ENCODE assay signal across 8 cellular contexts in genomic region chr3:149751551-149751950, GRCh38. TPM values are rescaled to one million over a fixed set of nuclear protein-coding genes. Genes with fewer than 3 reads are reported as not detected.
DNase-seq lines count a peak whose midpoint lies in the region; ATAC-seq, FAIRE-seq and TF ChIP-seq lines count a peak whose summit lies in the region.

No MANE protein-coding gene starts in this region.

- H4K8ac ChIP-seq in mesenchymal stem cell (ENCODE audit: low read length), result no peak overlapping the region

- DNase-seq in GM12878 (ENCODE audit: low read depth, low spot score) (no peak), mesenchymal stem cell (peak; percentile 8), RCC 7860 (ENCODE audit: low spot score) (no peak), DMS153 (lab: John Stamatoyannopoulos, UW) (no peak)

- no peak for TF ChIP-seq EP300 in GM12878 (IDR thresholded peaks at IDR 0.05; ENCODE audit: borderline replicate concordance in 1 of 2, control insufficient read depth in 1 of 2, low read depth in 2 of 2, low read length in 2 of 2)

- H3K4ac ChIP-seq in mesenchymal stem cell (ENCODE audit: low read depth in 1 of 2, low read length in 2 of 2), result no peak overlapping the region

- no peak overlapping the region for H2BK5ac ChIP-seq in mesenchymal stem cell (ENCODE audit: low read depth, low read length, poor library complexity, severe bottlenecking)

- no peak overlapping the region for H2BK15ac ChIP-seq in mesenchymal stem cell (ENCODE audit: low read depth, poor library complexity, severe bottlenecking)

- FAIRE-seq in GM12878 (lab: Jason Lieb, UNC) (no peak), RCC 7860 (lab: Jason Lieb, UNC) (no peak)

- no peak overlapping the region for H3K14ac ChIP-seq in mesenchymal stem cell (ENCODE audit: low read length in 2 of 2)

- H2AFZ ChIP-seq in GM12878 (ENCODE audit: control insufficient read depth, low read depth, low read length), result peak overlapping the region; percentile 89
- no peak overlapping the region for H2AFZ ChIP-seq in mesenchymal stem cell (ENCODE audit: low read depth, low read length)

- H3K27me3 ChIP-seq in GM12878 (replicated peaks in 1 of 2; ENCODE audit: control insufficient read depth in 2 of 2, insufficient read depth in 2 of 2, low read length in 1 of 2) (no peaks in the 10 kb centered on the region), mesenchymal stem cell (ENCODE audit: control insufficient read depth in 1 of 2, insufficient read depth in 1 of 2, low read length in 2 of 2) (no peaks in the 10 kb centered on the region)

- RAD21 ChIA-PET in GM12878 (lab: Charles Lee; ENCODE audit: unreplicated experiment), result interaction anchor here (0.9 to 3.4 kb wide), 8 partner anchors 15 to 220 kb away, joined by 3 to 34 read pairs (median 7); no protein-coding TSS in a partner anchor

- no TSS peak for BruUV-seq in GM12878 (replicated peaks; lab: Mats Ljungman, UMichigan)

- H3K4me3 ChIP-seq in HEK293 (ENCODE audit: low read depth, low read length), result peak overlapping the region; percentile 100
- H3K4me3 ChIP-seq in GM12878, result peak overlapping the region; percentile 85
- peak overlapping the region in 1 of 2 experiments; percentile 99 for H3K4me3 ChIP-seq in mesenchymal stem cell (ENCODE audit: insufficient read depth in 1 of 2, low read depth in 1 of 2, low read length in 2 of 2)

- TF ChIP-seq CTCF in 22Rv1 (IDR thresholded peaks at IDR 0.05) (no peak), HEK293 (tag by site-specific recombination; IDR thresholded peaks at IDR 0.05) (no peak), GM12878 (IDR thresholded peaks at IDR 0.05 in 2 of 3, conservative IDR thresholded peaks at IDR 0.05 in 1 of 3; ENCODE audit: control insufficient read depth in 2 of 3, extremely low read depth in 1 of 3, insufficient read depth in 1 of 3, low read depth in 3 of 3, low read length in 3 of 3) (no peak)

- TF ChIP-seq POLR2A in GM12878 (IDR thresholded peaks at IDR 0.05; ENCODE audit: low read depth, low read length), result no peak

- H2BK120ac ChIP-seq in mesenchymal stem cell (ENCODE audit: low read depth, low read length), result no peak overlapping the region

- in situ Hi-C loops in GM12878 (cut with MboI), result no loop called here

- no peak overlapping the region for H4K91ac ChIP-seq in mesenchymal stem cell (ENCODE audit: low read length)

- no peak overlapping the region for H2BK12ac ChIP-seq in mesenchymal stem cell (ENCODE audit: low read length in 2 of 2)

- H3K9me3 ChIP-seq in HEK293 (ENCODE audit: control insufficient read depth, insufficient read depth, low read depth, low read length) (no peaks in the 10 kb centered on the region), GM12878 (replicated peaks; ENCODE audit: control insufficient read depth, insufficient read depth, low read length) (no peaks in the 10 kb centered on the region; the same call in 2 of the 3 replicates), mesenchymal stem cell (ENCODE audit: control insufficient read depth, low read length) (no peaks in the 10 kb centered on the region)

- peak overlapping the region; percentile 79 for H3K9ac ChIP-seq in GM12878 (ENCODE audit: control insufficient read depth, insufficient read depth, low read length)
- peak overlapping the region; percentile 98 for H3K9ac ChIP-seq in mesenchymal stem cell (ENCODE audit: low read length)

- ATAC-seq in GM12878 (no peak), esophagus mucosa (no peak), GM18502 (IDR thresholded peaks at IDR 0.05; ENCODE audit: poor library complexity, unreplicated experiment) (no peak)

- H3K23ac ChIP-seq in mesenchymal stem cell (ENCODE audit: low read length in 2 of 2), result no peak overlapping the region

- H2AK5ac ChIP-seq in mesenchymal stem cell (ENCODE audit: low read length, severe bottlenecking), result peak overlapping the region; percentile 38

- SMC1A ChIA-PET in GM12878 (lab: Charles Lee; ENCODE audit: uncharacterized antibody, unreplicated experiment), result interaction anchor here (0.6 to 3.1 kb wide), 22 partner anchors 9 to 261 kb away, joined by 3 to 26 read pairs (median 6); partner anchors contain the start of genes RNF13 and WWTR1

- no peak for TF ChIP-seq RAD21 in GM12878 (IDR thresholded peaks at IDR 0.05; ENCODE audit: insufficient read depth, low read depth, low read length)

- POLR2A ChIA-PET in HEK293 (lab: Yijun Ruan, JAX), result interaction anchor here (0.7 kb wide), 1 partner anchor 785 kb away, joined by 4 read pairs; no protein-coding TSS in a partner anchor
- POLR2A ChIA-PET in GM12878 (lab: Charles Lee), result interaction anchor here (0.7 to 1.2 kb wide), 6 partner anchors 13 to 95 kb away, joined by 3 to 4 read pairs (median 3); no protein-coding TSS in a partner anchor

- H3K18ac ChIP-seq in mesenchymal stem cell (ENCODE audit: low read depth in 1 of 2, low read length in 2 of 2), result no peak overlapping the region

- no peaks in the 10 kb centered on the region for H4K20me1 ChIP-seq in GM12878 (ENCODE audit: control insufficient read depth, insufficient read depth)

- H3K36me3 ChIP-seq in HEK293 (ENCODE audit: control insufficient read depth in 2 of 2, insufficient read depth in 1 of 2, low read length in 2 of 2), result peaks cover 1 to 44% of the 10 kb centered on the region in 2 experiments; a peak in 2 of 3 replicates
- H3K36me3 ChIP-seq in GM12878 (ENCODE audit: control insufficient read depth in 2 of 2, insufficient read depth in 2 of 2, low read length in 1 of 2), result peaks cover 0 to 12% of the 10 kb centered on the region in 2 experiments; a peak in 2 of 4 replicates
- H3K36me3 ChIP-seq in mesenchymal stem cell (ENCODE audit: control insufficient read depth in 1 of 2, insufficient read depth in 2 of 2, low read depth in 1 of 2, low read length in 2 of 2), result peaks cover 0 to 39% of the 10 kb centered on the region in 2 experiments

- H3K4me2 ChIP-seq in GM12878 (ENCODE audit: control insufficient read depth, insufficient read depth) (peak overlapping the region; percentile 49), mesenchymal stem cell (ENCODE audit: low read length, poor library complexity, severe bottlenecking) (peak overlapping the region; percentile 87)

- CTCF ChIA-PET in HEK293 (lab: Yijun Ruan, JAX) (interaction anchor here (0.6 to 3.0 kb wide), 8 partner anchors 12 to 469 kb away, joined by 3 to 20 read pairs (median 4); no protein-coding TSS in a partner anchor), GM12878 (lab: Yijun Ruan, JAX) (interaction anchor here (0.6 to 4.7 kb wide), 18 partner anchors 14 to 255 kb away, joined by 3 to 49 read pairs (median 6); partner anchors contain the start of gene WWTR1)

- H3K79me1 ChIP-seq in mesenchymal stem cell (replicated peaks; ENCODE audit: low read length, poor library complexity, severe bottlenecking), result peaks cover 11% of the 10 kb centered on the region

- no peaks in the 10 kb centered on the region for H3K4me1 ChIP-seq in HEK293 (ENCODE audit: control insufficient read depth, insufficient read depth, low read length)
- no peaks in the 10 kb centered on the region for H3K4me1 ChIP-seq in GM12878 (ENCODE audit: control insufficient read depth, insufficient read depth, low read length)
- peaks cover 2% of the 10 kb centered on the region for H3K4me1 ChIP-seq in mesenchymal stem cell (ENCODE audit: control insufficient read depth, insufficient read depth, low read depth, low read length)

- H3K79me2 ChIP-seq in GM12878 (ENCODE audit: control insufficient read depth, insufficient read depth, low read length), result peaks cover 6% of the 10 kb centered on the region

- peak overlapping the region; percentile 68 for H3K27ac ChIP-seq in 22Rv1
- no peak overlapping the region for H3K27ac ChIP-seq in HEK293 (ENCODE audit: extremely low read depth, low read depth, low read length)
- H3K27ac ChIP-seq in GM12878 (ENCODE audit: control insufficient read depth, insufficient read depth), result no peak overlapping the region
- no peak overlapping the region for H3K27ac ChIP-seq in mesenchymal stem cell (ENCODE audit: low read length, poor library complexity, severe bottlenecking)

- whole genome bisulfite sequencing in GM12878 (ENCODE audit: insufficient coverage, insufficient replicate concordance, low lambda C conversion rate, missing lambda C conversion rate), result 1% methylated on average over 4 of the region's 4 CpGs
- WGBS in mesenchymal stem cell, result 29% methylated on average over 3 of the region's 4 CpGs

- intact Hi-C loops in GM12878 (cut with micrococcal nuclease; ENCODE audit: unreplicated experiment), result no loop called here

RNA-seq across cellular contexts. Expression of gene COMMD2, which starts 0.7 kb away (rescaled TPM):
- 48.0 and 55.7 TPM in 2 replicates for total RNA-seq in GM12878 (2013; cell fraction: nucleolus; rRNA removed)
- total RNA-seq in GM12878 (2014; rRNA removed) (27.3 and 30.5 TPM in 2 replicates), GM12878 (2014; rRNA removed; fragmentation: Illumina TruSeq; extraction: Trizol) (27.0 and 27.9 TPM in 2 replicates), GM12878 (2021) (34.6 and 36.3 TPM in 2 replicates), esophagus mucosa (30.5 TPM)
- 9.2 TPM for polyA plus RNA-seq in GM12878 (2011; ENCODE audit: low read depth)
- polyA plus RNA-seq in GM12878 (2011; rRNA removed) (46.8 and 65.7 TPM in 2 replicates), GM12878 (2014; fragmentation: Illumina TruSeq; extraction: Trizol) (54.9 and 70.4 TPM in 2 replicates), GM12878 (2014; fragmentation: Nextera tagmentation; extraction: Ambion mirVana) (10 to 100 TPM; 59.4 to 97.0 TPM), GM12878 (2014; rRNA removed) (18.6 and 23.0 TPM in 2 replicates), GM12878 (2016; fragmentation: Nextera tagmentation; extraction: Ambion mirVana) (10 to 100 TPM; 61.1 to 65.7 TPM)
- 22.3 and 31.5 TPM in 2 replicates for polyA plus RNA-seq in GM12878 (2011; cell fraction: cytosol; rRNA removed)
- polyA plus RNA-seq in GM12878 (2011; cell fraction: nucleus; rRNA removed), result 6.3 and 9.5 TPM in 2 replicates
- 13.3 and 15.9 TPM in 2 replicates for polyA plus RNA-seq in GM12878 (2012)
- polyA minus RNA-seq in GM12878 (2011; rRNA and poly(A)+ RNA removed), result 16.4 and 18.9 TPM in 2 replicates
- polyA minus RNA-seq in GM12878 (2011; cell fraction: cytosol; rRNA and poly(A)+ RNA removed), result 4.8 and 6.2 TPM in 2 replicates
- 6.9 and 13.2 TPM in 2 replicates for polyA minus RNA-seq in GM12878 (2011; cell fraction: nucleus; rRNA and poly(A)+ RNA removed)
- 24.2 TPM for polyA plus RNA-seq in mesenchymal stem cell (2013, experiment 1 of 2)
- polyA plus RNA-seq in mesenchymal stem cell (2013, experiment 2 of 2), result 24.8 TPM

RNA-seq across cellular contexts. Expression of gene ANKUB1, which starts 40.8 kb away (rescaled TPM):
- not detected in 2 replicates for total RNA-seq in GM12878 (2013; cell fraction: nucleolus; rRNA removed)
- total RNA-seq in GM12878 (2014; rRNA removed), result not detected in 2 replicates
- not detected in 2 replicates for total RNA-seq in GM12878 (2014; rRNA removed; fragmentation: Illumina TruSeq; extraction: Trizol)
- total RNA-seq in GM12878 (2021), result not detected in 2 replicates
- not detected for polyA plus RNA-seq in GM12878 (2011; ENCODE audit: low read depth)
- 0.08 TPM in 1 of 2 replicates, not detected in the other for polyA plus RNA-seq in GM12878 (2011; rRNA removed)
- polyA plus RNA-seq in GM12878 (2011; cell fraction: cytosol; rRNA removed), result not detected in 2 replicates
- not detected in 2 replicates for polyA plus RNA-seq in GM12878 (2011; cell fraction: nucleus; rRNA removed)
- not detected in 2 replicates for polyA plus RNA-seq in GM12878 (2012)
- not detected in 2 replicates for polyA plus RNA-seq in GM12878 (2014; fragmentation: Illumina TruSeq; extraction: Trizol)
- not detected for polyA plus RNA-seq in GM12878 (2014; fragmentation: Nextera tagmentation; extraction: Ambion mirVana)
- not detected in 2 replicates for polyA plus RNA-seq in GM12878 (2014; rRNA removed)
- polyA plus RNA-seq in GM12878 (2016; fragmentation: Nextera tagmentation; extraction: Ambion mirVana), result not detected
- polyA minus RNA-seq in GM12878 (2011; rRNA and poly(A)+ RNA removed), result not detected in 2 replicates
- polyA minus RNA-seq in GM12878 (2011; cell fraction: cytosol; rRNA and poly(A)+ RNA removed), result not detected in 2 replicates
- polyA minus RNA-seq in GM12878 (2011; cell fraction: nucleus; rRNA and poly(A)+ RNA removed), result not detected in 2 replicates
- polyA plus RNA-seq in mesenchymal stem cell (2013, experiment 1 of 2), result not detected
- not detected for polyA plus RNA-seq in mesenchymal stem cell (2013, experiment 2 of 2)
- total RNA-seq in esophagus mucosa, result not detected
